Comparison of ENCODE assay signal across 1 cellular context in genomic region chr11:65117206-65118096, GRCh38.
TF ChIP-seq lines count a peak whose summit lies in the region.

Gene ZNHIT2 (minus strand): TSS chr11:65117701. CDS start chr11:65117653, 48 bp downstream.

TF ChIP-seq in HepG2, 621 proteins besides CTCF, POLR2A, EP300 and RAD21 (continued from another document and continues in another):
- TF ChIP-seq HNF4A (CRISPR knock-in tag; IDR thresholded peaks at IDR 0.05) (peak; percentile 13; the same call in 1 of the 2 replicates), ZFP37 (CRISPR knock-in tag; IDR thresholded peaks at IDR 0.05; ENCODE audit: borderline replicate concordance) (no peak), GABPA (IDR thresholded peaks at IDR 0.05; ENCODE audit: low read depth, low read length) (no peak), GABPA (CRISPR knock-in tag; IDR thresholded peaks at IDR 0.05; ENCODE audit: low read depth) (peak; percentile 98), MYNN (CRISPR knock-in tag; IDR thresholded peaks at IDR 0.05; ENCODE audit: low read depth) (no peak), PHF21A (CRISPR knock-in tag; IDR thresholded peaks at IDR 0.05) (no peak; the same call in 1 of the 2 replicates), IRF1 (CRISPR knock-in tag; IDR thresholded peaks at IDR 0.05; ENCODE audit: low read depth) (no peak), TFE3 (CRISPR knock-in tag; IDR thresholded peaks at IDR 0.05) (peak; percentile 12; the same call in 1 of the 2 replicates), PPARG (CRISPR knock-in tag; conservative IDR thresholded peaks at IDR 0.05) (no peak; the same call in 1 of the 2 replicates), MIXL1 (CRISPR knock-in tag; IDR thresholded peaks at IDR 0.05) (0 out of 2 replicates have a peak, but pooled peaks have one; percentile 6), ZSCAN29 (CRISPR knock-in tag; conservative IDR thresholded peaks at IDR 0.05) (0 out of 2 replicates have a peak, but pooled peaks have one; percentile 22), HNF4G (IDR thresholded peaks at IDR 0.05; ENCODE audit: borderline replicate concordance, low read depth, low read length) (peak; percentile 65; the same call in 1 of the 2 replicates), HNF4G (CRISPR knock-in tag; IDR thresholded peaks at IDR 0.05; ENCODE audit: borderline replicate concordance, low read depth) (no peak), DPF2 (CRISPR knock-in tag; IDR thresholded peaks at IDR 0.05; ENCODE audit: borderline replicate concordance, low read depth) (no peak), NFATC3 (CRISPR knock-in tag; IDR thresholded peaks at IDR 0.05) (no peak), SNRNP70 (IDR thresholded peaks at IDR 0.05; ENCODE audit: low read depth, low read length) (no peak), ZNF121 (CRISPR knock-in tag; IDR thresholded peaks at IDR 0.05) (no peak), ZNF446 (CRISPR knock-in tag; IDR thresholded peaks at IDR 0.05) (no peak), SMAD9 (CRISPR knock-in tag; IDR thresholded peaks at IDR 0.05) (no peak), ELF3 (CRISPR knock-in tag; IDR thresholded peaks at IDR 0.05) (peak; percentile 61; the same call in 1 of the 2 replicates), ZNF468 (CRISPR knock-in tag; IDR thresholded peaks at IDR 0.05) (no peak), MTA3 (CRISPR knock-in tag; IDR thresholded peaks at IDR 0.05) (no peak), WIZ (CRISPR knock-in tag; IDR thresholded peaks at IDR 0.05) (peak; percentile 35; the same call in 1 of the 2 replicates), PRDM15 (CRISPR knock-in tag; IDR thresholded peaks at IDR 0.05) (peak; percentile 28; the same call in 1 of the 2 replicates), ZBTB25 (CRISPR knock-in tag; IDR thresholded peaks at IDR 0.05) (no peak; the same call in 1 of the 2 replicates), DNMT1 (CRISPR knock-in tag; IDR thresholded peaks at IDR 0.05) (peak; percentile 75; the same call in 1 of the 2 replicates), ZBTB7A (CRISPR knock-in tag; IDR thresholded peaks at IDR 0.05) (peak; percentile 39; the same call in 1 of the 2 replicates), HES4 (CRISPR knock-in tag; IDR thresholded peaks at IDR 0.05; ENCODE audit: borderline replicate concordance) (peak; percentile 80), MYC (CRISPR knock-in tag; IDR thresholded peaks at IDR 0.05; ENCODE audit: borderline replicate concordance) (peak; percentile 70; the same call in 1 of the 2 replicates), SAP130 (CRISPR knock-in tag; IDR thresholded peaks at IDR 0.05; ENCODE audit: low read depth) (peak; percentile 98), SSRP1 (CRISPR knock-in tag; IDR thresholded peaks at IDR 0.05) (no peak; the same call in 1 of the 2 replicates), KAT8 (CRISPR knock-in tag; IDR thresholded peaks at IDR 0.05) (peak; percentile 96), KAT2B (IDR thresholded peaks at IDR 0.05; ENCODE audit: borderline replicate concordance, low read depth, low read length) (no peak), ZNF672 (CRISPR knock-in tag; IDR thresholded peaks at IDR 0.05) (no peak), NFYC (CRISPR knock-in tag; IDR thresholded peaks at IDR 0.05) (peak; percentile 24), TEAD2 (CRISPR knock-in tag; IDR thresholded peaks at IDR 0.05) (no peak), HOXA3 (CRISPR knock-in tag; IDR thresholded peaks at IDR 0.05) (peak; percentile 76; the same call in 1 of the 2 replicates), ZKSCAN1 (IDR thresholded peaks at IDR 0.05; ENCODE audit: low read length) (no peak), ZNF234 (CRISPR knock-in tag; conservative IDR thresholded peaks at IDR 0.05) (no peak), AFF4 (CRISPR knock-in tag; IDR thresholded peaks at IDR 0.05) (no peak; the same call in 1 of the 2 replicates), ZBTB1 (CRISPR knock-in tag; IDR thresholded peaks at IDR 0.05; ENCODE audit: borderline replicate concordance) (no peak), ZNF766 (CRISPR knock-in tag; IDR thresholded peaks at IDR 0.05; ENCODE audit: borderline replicate concordance) (no peak), ZNF256 (CRISPR knock-in tag; conservative IDR thresholded peaks at IDR 0.05) (no peak), AHR (CRISPR knock-in tag; IDR thresholded peaks at IDR 0.05) (no peak), NR2F6 (IDR thresholded peaks at IDR 0.05) (no peak), NR2F6 (CRISPR knock-in tag; IDR thresholded peaks at IDR 0.05) (peak; percentile 13; the same call in 1 of the 2 replicates), HHEX (CRISPR knock-in tag; IDR thresholded peaks at IDR 0.05) (no peak), RBM39 (IDR thresholded peaks at IDR 0.05; ENCODE audit: low read depth, low read length, poor library complexity, severe bottlenecking) (peak; percentile 46)
- TF ChIP-seq, protein P1, sequence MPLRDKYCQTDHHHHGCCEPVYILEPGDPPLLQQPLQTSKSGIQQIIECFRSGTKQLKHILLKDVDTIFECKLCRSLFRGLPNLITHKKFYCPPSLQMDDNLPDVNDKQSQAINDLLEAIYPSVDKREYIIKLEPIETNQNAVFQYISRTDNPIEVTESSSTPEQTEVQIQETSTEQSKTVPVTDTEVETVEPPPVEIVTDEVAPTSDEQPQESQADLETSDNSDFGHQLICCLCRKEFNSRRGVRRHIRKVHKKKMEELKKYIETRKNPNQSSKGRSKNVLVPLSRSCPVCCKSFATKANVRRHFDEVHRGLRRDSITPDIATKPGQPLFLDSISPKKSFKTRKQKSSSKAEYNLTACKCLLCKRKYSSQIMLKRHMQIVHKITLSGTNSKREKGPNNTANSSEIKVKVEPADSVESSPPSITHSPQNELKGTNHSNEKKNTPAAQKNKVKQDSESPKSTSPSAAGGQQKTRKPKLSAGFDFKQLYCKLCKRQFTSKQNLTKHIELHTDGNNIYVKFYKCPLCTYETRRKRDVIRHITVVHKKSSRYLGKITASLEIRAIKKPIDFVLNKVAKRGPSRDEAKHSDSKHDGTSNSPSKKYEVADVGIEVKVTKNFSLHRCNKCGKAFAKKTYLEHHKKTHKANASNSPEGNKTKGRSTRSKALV (CRISPR knock-in tag; IDR thresholded peaks at IDR 0.05): no peak; the same call in 1 of the 2 replicates
- TF ChIP-seq, protein P2, sequence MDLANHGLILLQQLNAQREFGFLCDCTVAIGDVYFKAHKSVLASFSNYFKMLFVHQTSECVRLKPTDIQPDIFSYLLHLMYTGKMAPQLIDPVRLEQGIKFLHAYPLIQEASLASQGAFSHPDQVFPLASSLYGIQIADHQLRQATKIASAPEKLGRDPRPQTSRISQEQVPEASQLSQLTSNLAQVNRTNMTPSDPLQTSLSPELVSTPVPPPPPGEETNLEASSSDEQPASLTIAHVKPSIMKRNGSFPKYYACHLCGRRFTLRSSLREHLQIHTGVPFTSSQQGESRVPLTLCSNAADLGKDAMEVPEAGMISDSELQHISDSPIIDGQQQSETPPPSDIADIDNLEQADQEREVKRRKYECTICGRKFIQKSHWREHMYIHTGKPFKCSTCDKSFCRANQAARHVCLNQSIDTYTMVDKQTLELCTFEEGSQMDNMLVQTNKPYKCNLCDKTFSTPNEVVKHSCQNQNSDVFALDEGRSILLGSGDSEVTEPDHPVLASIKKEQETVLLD (CRISPR knock-in tag; IDR thresholded peaks at IDR 0.05; ENCODE audit: low read depth): no peak; the same call in 1 of the 2 replicates
- TF ChIP-seq, protein P3, sequence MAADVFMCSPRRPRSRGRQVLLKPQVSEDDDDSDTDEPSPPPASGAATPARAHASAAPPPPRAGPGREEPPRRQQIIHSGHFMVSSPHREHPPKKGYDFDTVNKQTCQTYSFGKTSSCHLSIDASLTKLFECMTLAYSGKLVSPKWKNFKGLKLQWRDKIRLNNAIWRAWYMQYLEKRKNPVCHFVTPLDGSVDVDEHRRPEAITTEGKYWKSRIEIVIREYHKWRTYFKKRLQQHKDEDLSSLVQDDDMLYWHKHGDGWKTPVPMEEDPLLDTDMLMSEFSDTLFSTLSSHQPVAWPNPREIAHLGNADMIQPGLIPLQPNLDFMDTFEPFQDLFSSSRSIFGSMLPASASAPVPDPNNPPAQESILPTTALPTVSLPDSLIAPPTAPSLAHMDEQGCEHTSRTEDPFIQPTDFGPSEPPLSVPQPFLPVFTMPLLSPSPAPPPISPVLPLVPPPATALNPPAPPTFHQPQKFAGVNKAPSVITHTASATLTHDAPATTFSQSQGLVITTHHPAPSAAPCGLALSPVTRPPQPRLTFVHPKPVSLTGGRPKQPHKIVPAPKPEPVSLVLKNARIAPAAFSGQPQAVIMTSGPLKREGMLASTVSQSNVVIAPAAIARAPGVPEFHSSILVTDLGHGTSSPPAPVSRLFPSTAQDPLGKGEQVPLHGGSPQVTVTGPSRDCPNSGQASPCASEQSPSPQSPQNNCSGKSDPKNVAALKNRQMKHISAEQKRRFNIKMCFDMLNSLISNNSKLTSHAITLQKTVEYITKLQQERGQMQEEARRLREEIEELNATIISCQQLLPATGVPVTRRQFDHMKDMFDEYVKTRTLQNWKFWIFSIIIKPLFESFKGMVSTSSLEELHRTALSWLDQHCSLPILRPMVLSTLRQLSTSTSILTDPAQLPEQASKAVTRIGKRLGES (CRISPR knock-in tag; IDR thresholded peaks at IDR 0.05; ENCODE audit: borderline replicate concordance): no peak
